ENCODE assay signal across 8 cellular contexts in genomic region chr19:1016647-1017114, GRCh38. TPM values are rescaled to one million over a fixed set of nuclear protein-coding genes. Genes with fewer than 3 reads are reported as not detected.
DNase-seq lines count a peak whose midpoint lies in the region; ATAC-seq and TF ChIP-seq lines count a peak whose summit lies in the region.
"Had no signal": no experiment of that assay in that cellular context is flagged by ENCODE, and none has a peak within 500 bp of the region (broad histone marks: within the 10 kb centered on the region; RNA-seq: fewer than 3 reads in every experiment).

No MANE protein-coding gene starts in this region.

- H3K27ac Mint-ChIP-seq in GM23338, result peak overlapping the region; percentile 83; the same call in 1 of the 2 replicates

- H3K4me1 Mint-ChIP-seq in GM23338, result peaks cover 26% of the 10 kb centered on the region

- H3K36me3 ChIP-seq in GM23338 (ENCODE audit: insufficient read depth), result no peaks in the 10 kb centered on the region
- peaks cover 0 to 45% of the 10 kb centered on the region in 2 donors for H3K36me3 ChIP-seq in gastroesophageal sphincter
- peaks cover 26% of the 10 kb centered on the region for H3K36me3 ChIP-seq in skeletal muscle satellite cell (ENCODE audit: insufficient read depth, low read length)

- no peaks in the 10 kb centered on the region for H3K9me2 ChIP-seq in GM23338 (ENCODE audit: insufficient read depth)

- 40 to 52% methylated on average over 2 to 5 of the region's 12 CpGs for WGBS in gastroesophageal sphincter (ENCODE audit: low coverage in 1 of 2), 2 donors

- TF ChIP-seq CTCF in GM23338 (conservative IDR thresholded peaks at IDR 0.05; ENCODE audit: low read depth in 2 of 2) (no peak), WI38 (IDR thresholded peaks at IDR 0.05; ENCODE audit: low read depth, low read length) (no peak), gastroesophageal sphincter (IDR thresholded peaks at IDR 0.05) (no peak)

- H3K4me3 ChIP-seq in GM23338, result no peak overlapping the region
- H3K4me3 ChIP-seq in WI38 (ENCODE audit: low read depth, low read length), result peak overlapping the region; percentile 24; the same call in 1 of the 2 replicates
- peak overlapping the region in 1 of 2 donors; percentile 7 for H3K4me3 ChIP-seq in gastroesophageal sphincter
- H3K4me3 ChIP-seq in skeletal muscle satellite cell (ENCODE audit: low read length), result peak overlapping the region; percentile 25

- 0 out of 2 replicates have a peak, but pooled peaks cover 7% of the 10 kb centered on the region for H3F3A ChIP-seq in GM23338 (replicated peaks; ENCODE audit: low read depth)

- H3K9ac ChIP-seq in skeletal muscle satellite cell (ENCODE audit: low read depth, low read length), result peak overlapping the region; percentile 28

- H3K9me3 Mint-ChIP-seq in GM23338, result peaks cover 3% of the 10 kb centered on the region; the same call in 2 of the 3 replicates

- H3K4me3 Mint-ChIP-seq in GM23338, result peak overlapping the region; percentile 38; the same call in 2 of the 3 replicates

- H2AFZ ChIP-seq in GM23338, result no peak overlapping the region

- TF ChIP-seq EP300 in gastroesophageal sphincter (IDR thresholded peaks at IDR 0.05), result no peak

- H3K4me1 ChIP-seq in GM23338 (ENCODE audit: insufficient read depth) (peaks cover 8% of the 10 kb centered on the region; the same call in 1 of the 2 replicates), gastroesophageal sphincter (peaks cover 0 to 74% (median 51%) of the 10 kb centered on the region in 3 donors), skeletal muscle satellite cell (ENCODE audit: control insufficient read depth, insufficient read depth, low read length) (peaks cover 40% of the 10 kb centered on the region)

- no peak for DNase-seq in GM23338 (ENCODE audit: low spot score)
- DNase-seq: effector memory CD4-positive, alpha-beta T cell had no signal

- peaks cover 72% of the 10 kb centered on the region for H3K79me2 ChIP-seq in GM23338 (replicated peaks; ENCODE audit: insufficient read depth)

- peaks cover 13% of the 10 kb centered on the region for H3K27me3 Mint-ChIP-seq in GM23338 (ENCODE audit: insufficient read depth, low read depth, poor library complexity)

- no peaks in the 10 kb centered on the region for H3K27me3 ChIP-seq in GM23338 (ENCODE audit: insufficient read depth)
- no peaks in the 10 kb centered on the region for H3K27me3 ChIP-seq in gastroesophageal sphincter
- no peaks in the 10 kb centered on the region for H3K27me3 ChIP-seq in skeletal muscle satellite cell (ENCODE audit: control insufficient read depth, insufficient read depth, low read length)

- H3K27ac ChIP-seq in GM23338 (ENCODE audit: low read depth) (peak overlapping the region; percentile 76; the same call in 1 of the 2 replicates), gastroesophageal sphincter (peak overlapping the region in 3 of 4 donors; percentile 62 to 99 (median 68))

- ATAC-seq in GM23338, result peak; percentile 2; the same call in 2 of the 3 replicates
- ATAC-seq in gastroesophageal sphincter, result no peak
- ATAC-seq in GM19023 (IDR thresholded peaks at IDR 0.05; ENCODE audit: unreplicated experiment), result no peak
- no peak for ATAC-seq in HG02938 (IDR thresholded peaks at IDR 0.05; ENCODE audit: unreplicated experiment)
- ATAC-seq in HG03095 (IDR thresholded peaks at IDR 0.05; ENCODE audit: unreplicated experiment), result no peak

- H3K9me3 ChIP-seq in gastroesophageal sphincter (no peaks in the 10 kb centered on the region), skeletal muscle satellite cell (replicated peaks; ENCODE audit: low read length) (no peaks in the 10 kb centered on the region)

- no peak for TF ChIP-seq POLR2A in gastroesophageal sphincter (IDR thresholded peaks at IDR 0.05)

- peaks cover 3% of the 10 kb centered on the region; the same call in 2 of the 3 replicates for H3K36me3 Mint-ChIP-seq in GM23338 (ENCODE audit: low read depth)

- peak overlapping the region; percentile 64; the same call in 1 of the 2 replicates for H3K4me2 ChIP-seq in GM23338
- peak overlapping the region; percentile 100 for H3K4me2 ChIP-seq in skeletal muscle satellite cell (ENCODE audit: low read length)

- peaks cover 24% of the 10 kb centered on the region for H4K20me1 ChIP-seq in GM23338 (replicated peaks; ENCODE audit: insufficient read depth)

TF ChIP-seq in GM23338, 12 proteins besides CTCF, POLR2A, EP300 and RAD21:
- no peak for TF ChIP-seq ZNF114 (CRISPR knock-in tag; IDR thresholded peaks at IDR 0.05)
- TF ChIP-seq NANOG (IDR thresholded peaks at IDR 0.05; ENCODE audit: borderline replicate concordance), result no peak
- TF ChIP-seq STAT1 (IDR thresholded peaks at IDR 0.05; ENCODE audit: unreplicated experiment), result no peak
- TF ChIP-seq EZH2phosphoT487 (IDR thresholded peaks at IDR 0.05; ENCODE audit: unreplicated experiment), result no peak
- no peak for TF ChIP-seq ZNF331 (CRISPR knock-in tag; IDR thresholded peaks at IDR 0.05; ENCODE audit: low read depth)

RNA-seq across cellular contexts. Expression of gene TMEM259, which starts 4.2 kb away (rescaled TPM):
- total RNA-seq in GM23338 (2014; rRNA removed; shearing (Covaris generic)), result 144 and 196 TPM in 2 replicates
- polyA plus RNA-seq in GM23338 (2016; fragmentation: Nextera tagmentation; extraction: Ambion mirVana), result 82.8 and 84.5 TPM in 2 replicates
- total RNA-seq in gastroesophageal sphincter, result 100 to 1,000 TPM; 146 to 179 (median 154) TPM
- total RNA-seq in skeletal muscle satellite cell (2012; rRNA removed), result 74.0 and 76.0 TPM in 2 replicates

RNA-seq across cellular contexts. Expression of gene RNU6-2, which starts 4.6 kb away (rescaled TPM):
- not detected in 2 replicates for total RNA-seq in GM23338 (2014; rRNA removed; shearing (Covaris generic))
- polyA plus RNA-seq in GM23338 (2016; fragmentation: Nextera tagmentation; extraction: Ambion mirVana), result not detected in 2 replicates
- not detected for total RNA-seq in gastroesophageal sphincter
- not detected in 2 replicates for total RNA-seq in skeletal muscle satellite cell (2012; rRNA removed)

RNA-seq across cellular contexts. Expression of gene CNN2, which starts 9.7 kb away (rescaled TPM):
- 392 and 426 TPM in 2 replicates for total RNA-seq in GM23338 (2014; rRNA removed; shearing (Covaris generic))
- polyA plus RNA-seq in GM23338 (2016; fragmentation: Nextera tagmentation; extraction: Ambion mirVana), result 314 and 330 TPM in 2 replicates
- total RNA-seq in gastroesophageal sphincter, result 100 to 1,000 TPM in 1 of 4 donors, 10 to 100 TPM in 3; 52.9 to 103 (median 75.2) TPM
- total RNA-seq in skeletal muscle satellite cell (2012; rRNA removed), result 63.9 and 119 TPM in 2 replicates

RNA-seq across cellular contexts. Expression of gene GRIN3B, which starts 16.5 kb away (rescaled TPM):
- 0.23 and 2.8 TPM in 2 replicates for total RNA-seq in GM23338 (2014; rRNA removed; shearing (Covaris generic))
- polyA plus RNA-seq in GM23338 (2016; fragmentation: Nextera tagmentation; extraction: Ambion mirVana), result 0.11 and 0.28 TPM in 2 replicates
- total RNA-seq in gastroesophageal sphincter, result not detected
- 0.22 TPM in 1 of 2 replicates, not detected in the other for total RNA-seq in skeletal muscle satellite cell (2012; rRNA removed)

RNA-seq across cellular contexts. Expression of gene ABCA7, which starts 23.2 kb away (rescaled TPM):
- 18.1 and 22.2 TPM in 2 replicates for total RNA-seq in GM23338 (2014; rRNA removed; shearing (Covaris generic))
- polyA plus RNA-seq in GM23338 (2016; fragmentation: Nextera tagmentation; extraction: Ambion mirVana), result 27.4 and 30.3 TPM in 2 replicates
- total RNA-seq in gastroesophageal sphincter, result 10 to 100 TPM in 1 of 4 donors, 1 to 10 TPM in 3; 3.9 to 14.3 (median 6.4) TPM
- total RNA-seq in skeletal muscle satellite cell (2012; rRNA removed), result 4.8 and 5.1 TPM in 2 replicates
